28 cellular contexts compared by ENCODE assay signal in the genomic region with DNA sequence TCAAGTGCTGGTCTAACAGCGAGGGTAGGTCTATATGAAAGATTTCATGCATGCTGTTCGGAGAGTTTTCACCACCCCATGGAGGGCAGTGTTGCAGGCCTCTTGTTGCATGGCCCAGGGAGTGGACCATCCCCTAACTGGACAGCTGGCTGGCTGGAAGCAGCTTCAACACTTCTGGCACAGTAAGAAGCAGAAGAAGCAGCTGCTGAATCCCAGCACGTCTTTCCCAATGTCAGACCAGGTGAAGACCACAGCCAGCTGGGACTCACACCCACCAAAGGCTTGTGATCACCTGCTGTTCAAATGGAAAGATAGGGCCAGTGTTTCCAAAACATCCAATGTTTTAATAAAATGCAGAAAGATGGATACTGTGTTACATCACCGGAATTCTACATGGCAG.
"Had no signal": no experiment of that assay in that cellular context is flagged by ENCODE, and none has a peak within 500 bp of the region (broad histone marks: within the 10 kb centered on the region; RNA-seq: fewer than 3 reads in every experiment).

No MANE protein-coding gene starts in this region.

- H3K36me3 ChIP-seq: neutrophil, pancreas, prostate gland, right lobe of liver, sigmoid colon, stomach, thoracic aorta, thyroid gland, tibial nerve, upper lobe of right lung, uterus had no signal

- H3K27ac Mint-ChIP-seq: naive B cell; naive thymus-derived CD8-positive, alpha-beta T cell; natural killer cell treated with Interleukin-12 subunit alpha and Interleukin-12 subunit beta and Interleukin-15 and Interleukin-18, amount 100 ng/mL, for 72 hours; nephron progenitor cell; stimulated activated effector memory CD8-positive, alpha-beta T cell treated with anti-CD3 and anti-CD28 coated beads, Interleukin-12 subunit alpha, Interleukin-12 subunit beta, amount 100 ng/mL, for 72 hours; stimulated activated naive B cell treated with anti-CD40 and anti-IgM and Interleukin-4, amounts not matched to agents 10 μg/mL and 1 μg/mL and 100 μg/mL, for 72 hours; stimulated activated naive CD8-positive, alpha-beta T cell treated with anti-CD3 and anti-CD28 coated beads, Interleukin-15, Interleukin-2, amounts not matched to agents 100 ng/mL and 50 ng/mL, for 24 hours; type B pancreatic cell had no signal

- ATAC-seq: naive thymus-derived CD8-positive, alpha-beta T cell; natural killer cell treated with Interleukin-12 subunit alpha and Interleukin-12 subunit beta and Interleukin-15 and Interleukin-18, amount 100 ng/mL, for 72 hours; pancreas; right cardiac atrium; right lobe of liver; stimulated activated effector memory CD8-positive, alpha-beta T cell treated with anti-CD3 and anti-CD28 coated beads, Interleukin-12 subunit alpha, Interleukin-12 subunit beta, amount 100 ng/mL, for 72 hours; stimulated activated naive B cell treated with anti-CD40 and anti-IgM and Interleukin-4, amounts not matched to agents 10 μg/mL and 1 μg/mL and 100 μg/mL, for 72 hours; upper lobe of right lung had no signal

- DNase-seq: naive B cell; naive thymus-derived CD8-positive, alpha-beta T cell; nephron progenitor cell; nucleus accumbens; pancreas; right cardiac atrium; right lobe of liver; sigmoid colon; small intestine; stimulated activated CD4-positive, alpha-beta T cell treated with anti-CD3 and anti-CD28 coated beads, Interleukin-15, amount 100 ng/mL, for 24 hours; stimulated activated CD4-positive, alpha-beta T cell treated with anti-CD3 and anti-CD28 coated beads, Interleukin-2, amount 100 ng/mL, for 24 hours; stimulated activated CD4-positive, alpha-beta T cell treated with anti-CD3 and anti-CD28 coated beads, Interleukin-2, amount 100 ng/mL, for 48 hours; stimulated activated CD4-positive, alpha-beta T cell treated with anti-CD3 and anti-CD28 coated beads, Interleukin-4, amount 100 ng/mL, for 24 hours; stimulated activated naive B cell treated with anti-CD40 and anti-IgM and Interleukin-4, amounts not matched to agents 10 μg/mL and 1 μg/mL and 100 μg/mL, for 72 hours; stimulated activated naive CD4-positive, alpha-beta T cell treated with Interleukin-2 at 50 U/mL for 16 hours; stomach; thyroid gland; upper lobe of right lung; uterus had no signal

- H3K27me3 ChIP-seq: neutrophil, pancreas, right lobe of liver, sigmoid colon, stomach, thyroid gland, tibial nerve, upper lobe of right lung, uterus had no signal

- H3K4me1 Mint-ChIP-seq: naive B cell; naive thymus-derived CD8-positive, alpha-beta T cell; stimulated activated effector memory CD8-positive, alpha-beta T cell treated with anti-CD3 and anti-CD28 coated beads, Interleukin-12 subunit alpha, Interleukin-12 subunit beta, amount 100 ng/mL, for 72 hours; stimulated activated naive B cell treated with anti-CD40 and anti-IgM and Interleukin-4, amounts not matched to agents 10 μg/mL and 1 μg/mL and 100 μg/mL, for 72 hours had no signal

- H3K36me3 Mint-ChIP-seq: natural killer cell treated with Interleukin-12 subunit alpha and Interleukin-12 subunit beta and Interleukin-15 and Interleukin-18, amount 100 ng/mL, for 72 hours; stimulated activated effector memory CD8-positive, alpha-beta T cell treated with anti-CD3 and anti-CD28 coated beads, Interleukin-12 subunit alpha, Interleukin-12 subunit beta, amount 100 ng/mL, for 72 hours; type B pancreatic cell had no signal

- H3K4me3 ChIP-seq: pancreas, prostate gland, right lobe of liver, sigmoid colon, stomach, thoracic aorta, thyroid gland, tibial nerve, upper lobe of right lung, uterus had no signal

- FAIRE-seq: pancreas, small intestine had no signal

- H3K4me3 Mint-ChIP-seq: naive B cell; naive thymus-derived CD8-positive, alpha-beta T cell; natural killer cell treated with Interleukin-12 subunit alpha and Interleukin-12 subunit beta and Interleukin-15 and Interleukin-18, amount 100 ng/mL, for 72 hours; nephron progenitor cell; neural crest cell; stimulated activated effector memory CD8-positive, alpha-beta T cell treated with anti-CD3 and anti-CD28 coated beads, Interleukin-12 subunit alpha, Interleukin-12 subunit beta, amount 100 ng/mL, for 72 hours; stimulated activated naive B cell treated with anti-CD40 and anti-IgM and Interleukin-4, amounts not matched to agents 10 μg/mL and 1 μg/mL and 100 μg/mL, for 72 hours; stimulated activated naive CD8-positive, alpha-beta T cell treated with anti-CD3 and anti-CD28 coated beads, Interleukin-15, Interleukin-2, amounts not matched to agents 100 ng/mL and 50 ng/mL, for 24 hours; type B pancreatic cell had no signal

- H3K27me3 Mint-ChIP-seq: naive B cell; naive thymus-derived CD8-positive, alpha-beta T cell; natural killer cell treated with Interleukin-12 subunit alpha and Interleukin-12 subunit beta and Interleukin-15 and Interleukin-18, amount 100 ng/mL, for 72 hours; stimulated activated naive B cell treated with anti-CD40 and anti-IgM and Interleukin-4, amounts not matched to agents 10 μg/mL and 1 μg/mL and 100 μg/mL, for 72 hours; stimulated activated naive CD8-positive, alpha-beta T cell treated with anti-CD3 and anti-CD28 coated beads, Interleukin-15, Interleukin-2, amounts not matched to agents 100 ng/mL and 50 ng/mL, for 24 hours; type B pancreatic cell had no signal

- H3K9me3 ChIP-seq: neutrophil, pancreas, prostate gland, right lobe of liver, thyroid gland, upper lobe of right lung, uterus had no signal

- H3K27ac ChIP-seq: neutrophil, pancreas, prostate gland, right lobe of liver, sigmoid colon, stomach, thoracic aorta, thyroid gland, tibial nerve, upper lobe of right lung, uterus had no signal

- H3K4me1 ChIP-seq: pancreas, prostate gland, right lobe of liver, stomach, thyroid gland, tibial nerve, upper lobe of right lung, uterus had no signal
